ENCODE assay signal across 9 cellular contexts in genomic region chr10:103845983-103846382, GRCh38.
DNase-seq lines count a peak whose midpoint lies in the region; ATAC-seq lines count a peak whose summit lies in the region.
"Had no signal": no experiment of that assay in that cellular context is flagged by ENCODE, and none has a peak within 500 bp of the region (broad histone marks: within the 10 kb centered on the region; RNA-seq: fewer than 3 reads in every experiment).

No MANE protein-coding gene starts in this region.

- peak overlapping the region; percentile 31 for H3K27ac ChIP-seq in epithelial cell of prostate
- H3K27ac ChIP-seq in caudate nucleus (ENCODE audit: low read depth, low read length), result no peak overlapping the region

- ATAC-seq in GM21717 (IDR thresholded peaks at IDR 0.05; ENCODE audit: unreplicated experiment) (peak; percentile 65), GM19324 (IDR thresholded peaks at IDR 0.05; ENCODE audit: low FRiP score, unreplicated experiment) (no peak)

- DNase-seq in T-helper 1 cell (peak in 3 of 5 donors; percentile 8 to 61 (median 13)), epithelial cell of prostate (ENCODE audit: low read depth, low spot score) (no peak), cortex of kidney (lab: John Stamatoyannopoulos, UW) (no peak), caudate nucleus (lab: John Stamatoyannopoulos, UW) (no peak), iPS-NIHi11 (ENCODE audit: low spot score) (no peak)
- peak; percentile 23 for DNase-seq in stimulated activated CD4-positive, alpha-beta T cell treated with anti-CD3 and anti-CD28 coated beads, Interleukin-4, amount 100 ng/mL, for 24 hours
- DNase-seq: NCI-H187 had no signal

Comparison
In these comparisons a context has a peak if more than half of its experiments do, and no peak if none do; other contexts are left out.
1. DNase-seq: peak in T-helper 1 cell (3 of 5) and stimulated activated CD4-positive, alpha-beta T cell treated with anti-CD3 and anti-CD28 coated beads, Interleukin-4, amount 100 ng/mL, for 24 hours (single experiment); none in epithelial cell of prostate (single experiment), cortex of kidney (single experiment), caudate nucleus (0 of 61) and iPS-NIHi11 (single experiment).